16 cellular contexts compared by ENCODE assay signal in genomic region chr12:121222847-121223246, GRCh38. TPM values are rescaled to one million over a fixed set of nuclear protein-coding genes. Genes with fewer than 3 reads are reported as not detected.
DNase-seq lines count a peak whose midpoint lies in the region; ATAC-seq and TF ChIP-seq lines count a peak whose summit lies in the region.
"Had no signal": no experiment of that assay in that cellular context is flagged by ENCODE, and none has a peak within 500 bp of the region (broad histone marks: within the 10 kb centered on the region; RNA-seq: fewer than 3 reads in every experiment).

No MANE protein-coding gene starts in this region.

- peak overlapping the region; percentile 96 for H3K27ac Mint-ChIP-seq in activated naive CD4-positive, alpha-beta T cell treated with anti-CD3 and anti-CD28 coated beads, Interleukin-2, amount 10 ng/mL, durations not matched to agents 7 days and 5 days
- H3K27ac Mint-ChIP-seq in T-helper 17 cell, result peak overlapping the region; percentile 88
- H3K27ac Mint-ChIP-seq in effector memory CD8-positive, alpha-beta T cell, result peak overlapping the region; percentile 26 to 73

- H3K36me3 Mint-ChIP-seq in activated naive CD4-positive, alpha-beta T cell treated with anti-CD3 and anti-CD28 coated beads, Interleukin-2, amount 10 ng/mL, durations not matched to agents 7 days and 5 days, result peaks cover 78% of the 10 kb centered on the region
- H3K36me3 Mint-ChIP-seq in T-helper 17 cell (ENCODE audit: low read depth), result peaks cover 8% of the 10 kb centered on the region
- peaks cover 7% of the 10 kb centered on the region for H3K36me3 Mint-ChIP-seq in effector memory CD8-positive, alpha-beta T cell (ENCODE audit: insufficient read depth)

- CTCF ChIA-PET in activated naive CD4-positive, alpha-beta T cell treated with anti-CD3 and anti-CD28 coated beads, Interleukin-2, amount 10 ng/mL, durations not matched to agents 7 days and 5 days (lab: Charles Lee), result interaction anchor here (0.8 to 1.7 kb wide), 3 partner anchors 16 to 182 kb away, joined by 3 to 4 read pairs (median 3); no protein-coding TSS in a partner anchor

- TF ChIP-seq POLR2A in stomach (IDR thresholded peaks at IDR 0.05), result no peak

- H3K4me3 Mint-ChIP-seq in activated naive CD4-positive, alpha-beta T cell treated with anti-CD3 and anti-CD28 coated beads, Interleukin-2, amount 10 ng/mL, durations not matched to agents 7 days and 5 days, result peak overlapping the region; percentile 8
- no peak overlapping the region for H3K4me3 Mint-ChIP-seq in T-helper 17 cell
- peak overlapping the region in 1 of 2 donors; percentile 56 for H3K4me3 Mint-ChIP-seq in effector memory CD8-positive, alpha-beta T cell

- TF ChIP-seq EP300 in stomach (IDR thresholded peaks at IDR 0.05), result no peak

- H3K27ac ChIP-seq in stomach (peak overlapping the region in 4 of 5 donors; percentile 37 to 60 (median 40)), right cardiac atrium (ENCODE audit: low read length) (no peak overlapping the region)
- H3K27ac ChIP-seq: suprapubic skin had no signal

- no peaks in the 10 kb centered on the region for H3K27me3 Mint-ChIP-seq in activated naive CD4-positive, alpha-beta T cell treated with anti-CD3 and anti-CD28 coated beads, Interleukin-2, amount 10 ng/mL, durations not matched to agents 7 days and 5 days
- no peaks in the 10 kb centered on the region for H3K27me3 Mint-ChIP-seq in T-helper 17 cell
- no peaks in the 10 kb centered on the region for H3K27me3 Mint-ChIP-seq in effector memory CD8-positive, alpha-beta T cell

- peaks cover 11 to 89% (median 69%) of the 10 kb centered on the region in 4 donors for H3K36me3 ChIP-seq in stomach

- no peaks in the 10 kb centered on the region for H3K27me3 ChIP-seq in stomach
- no peaks in the 10 kb centered on the region for H3K27me3 ChIP-seq in right cardiac atrium (ENCODE audit: control insufficient read depth, insufficient read depth)
- H3K27me3 ChIP-seq: suprapubic skin had no signal

- ATAC-seq in T-helper 17 cell (peak; percentile 17), right cardiac atrium (no peak), Right ventricle myocardium superior (ENCODE audit: poor library complexity) (no peak)
- peak; percentile 38 for ATAC-seq in effector memory CD8-positive, alpha-beta T cell (replicated peaks)

- no peak for TF ChIP-seq CTCF in stomach (IDR thresholded peaks at IDR 0.05)

- intact Hi-C loops in stomach (cut with DNase I; ENCODE audit: low total_unique reads) (loop anchor here (10.0 kb wide), 1 partner anchor 108 kb away; no protein-coding TSS in a partner anchor), right cardiac atrium (cut with DNase I) (no loop called here), Right ventricle myocardium superior (cut with DNase I) (no loop called here)

- H3K9me3 Mint-ChIP-seq in activated naive CD4-positive, alpha-beta T cell treated with anti-CD3 and anti-CD28 coated beads, Interleukin-2, amount 10 ng/mL, durations not matched to agents 7 days and 5 days, result peaks cover 1% of the 10 kb centered on the region
- no peaks in the 10 kb centered on the region for H3K9me3 Mint-ChIP-seq in effector memory CD8-positive, alpha-beta T cell

- WGBS in stomach, 5 donors, result 85 to 91% (median 91%) methylated on average over 10 of the region's 10 CpGs
- WGBS in right cardiac atrium, result 90% methylated on average over 10 of the region's 10 CpGs

- peak; percentile 51 for DNase-seq in activated naive CD4-positive, alpha-beta T cell treated with anti-CD3 and anti-CD28 coated beads, Interleukin-2, amount 10 ng/mL, durations not matched to agents 7 days and 5 days
- no peak for DNase-seq in activated naive CD4-positive, alpha-beta T cell (lab: John Stamatoyannopoulos, UW)
- DNase-seq in T-helper 17 cell (no peak), stomach (no peak), MV-4-11 (lab: John Stamatoyannopoulos, UW) (no peak), right cardiac atrium (no peak), Right ventricle myocardium superior (no peak)
- no peak for DNase-seq in effector memory CD8-positive, alpha-beta T cell
- DNase-seq: Caco-2, foreskin melanocyte, NCI-H1092, NCI-H2081 treated with DMSO at 0.1 percent for 48 hours, NCI-H524, SHP77 treated with DMSO at 0.1 percent for 48 hours had no signal

- H3K4me1 ChIP-seq in stomach (peaks cover 13 to 35% (median 32%) of the 10 kb centered on the region in 4 donors), right cardiac atrium (ENCODE audit: control insufficient read depth, insufficient read depth, low read length) (no peaks in the 10 kb centered on the region)

- no peak overlapping the region for H3K4me3 ChIP-seq in stomach
- no peak overlapping the region for H3K4me3 ChIP-seq in right cardiac atrium (ENCODE audit: low read length)
- H3K4me3 ChIP-seq: K562, suprapubic skin had no signal

- peaks cover 74% of the 10 kb centered on the region for H3K4me1 Mint-ChIP-seq in activated naive CD4-positive, alpha-beta T cell treated with anti-CD3 and anti-CD28 coated beads, Interleukin-2, amount 10 ng/mL, durations not matched to agents 7 days and 5 days
- H3K4me1 Mint-ChIP-seq in T-helper 17 cell, result peaks cover 41% of the 10 kb centered on the region
- H3K4me1 Mint-ChIP-seq in effector memory CD8-positive, alpha-beta T cell (ENCODE audit: low read depth in 2 of 2), result peaks cover 18 to 20% of the 10 kb centered on the region in 2 donors

- H3K9me3 ChIP-seq in T-helper 17 cell (ENCODE audit: control insufficient read depth, low read length, poor library complexity, severe bottlenecking), result no peaks in the 10 kb centered on the region
- H3K9me3 ChIP-seq in stomach, result no peaks in the 10 kb centered on the region
- H3K9me3 ChIP-seq in right cardiac atrium (ENCODE audit: control insufficient read depth, low read length), result no peaks in the 10 kb centered on the region
- H3K9me3 ChIP-seq: Caco-2, suprapubic skin had no signal

RNA-seq across cellular contexts. Expression of gene P2RX4, which starts 12.9 kb away (rescaled TPM):
- total RNA-seq in T-helper 17 cell, result 10 to 100 TPM; 42.8 to 53.5 TPM
- 10 to 100 TPM; 13.8 to 65.2 (median 28.8) TPM for total RNA-seq in stomach
- 10 to 100 TPM; 14.1 to 29.5 (median 24.0) TPM for polyA plus RNA-seq in stomach
- total RNA-seq in right cardiac atrium, result 10 to 100 TPM in 1 of 4 donors, 1 to 10 TPM in 3; 6.1 to 10.6 (median 9.0) TPM
- 6.9 TPM for polyA plus RNA-seq in right cardiac atrium
- 7.4 TPM for total RNA-seq in Right ventricle myocardium superior

Comparison
In these comparisons a context has a peak if more than half of its experiments do, and no peak if none do; other contexts are left out.
1. ATAC-seq: peak in T-helper 17 cell (single experiment) and effector memory CD8-positive, alpha-beta T cell (single experiment); none in right cardiac atrium (0 of 2) and Right ventricle myocardium superior (single experiment).
2. Peak in every context shown above with its lines, with median percentiles within 50 percentile points of each other: H3K27ac Mint-ChIP-seq.